14 cellular contexts compared by ENCODE assay signal in the genomic region with DNA sequence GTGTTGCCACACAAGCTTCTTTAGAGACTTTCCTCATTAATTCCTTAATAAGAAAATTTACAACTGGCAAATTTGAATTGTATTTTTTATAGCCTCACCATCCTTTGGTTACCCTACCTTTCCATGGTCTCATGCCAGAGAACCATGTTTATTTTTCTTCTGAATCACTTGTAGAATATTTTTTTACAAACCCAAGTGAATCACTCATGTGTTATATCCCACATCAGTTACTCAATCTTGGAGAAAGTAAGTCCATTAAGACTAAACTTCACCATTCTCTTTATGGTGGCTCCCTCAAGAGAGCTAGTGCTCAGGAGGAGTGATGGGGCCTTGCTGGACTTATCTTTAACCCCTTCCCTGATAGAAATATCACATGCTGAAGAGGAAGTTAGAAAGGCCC.
DNase-seq lines count a peak whose midpoint lies in the region; ATAC-seq, FAIRE-seq and TF ChIP-seq lines count a peak whose summit lies in the region.
"Had no signal": no experiment of that assay in that cellular context is flagged by ENCODE, and none has a peak within 500 bp of the region (broad histone marks: within the 10 kb centered on the region; RNA-seq: fewer than 3 reads in every experiment).

No MANE protein-coding gene starts in this region.

- intact Hi-C loops in IMR-90 (cut with micrococcal nuclease) = no loop called here
- intact Hi-C loops in heart right ventricle (cut with DNase I) = no loop called here
- intact Hi-C loops in CD8-positive, alpha-beta T cell (cut with DNase I, micrococcal nuclease) = no loop called here

- FAIRE-seq in A549 (lab: Jason Lieb, UNC) (no peak), astrocyte (lab: Jason Lieb, UNC) (peak; percentile 50)

- H4K5ac ChIP-seq in IMR-90 (ENCODE audit: low read depth, low read length) = peak overlapping the region; percentile 96

- DNase-seq in A549 (ENCODE audit: low read depth in 1 of 2, low spot score in 1 of 2) (peak in 1 of 2 experiments; percentile 29), IMR-90 (peak; percentile 86), astrocyte (ENCODE audit: low read depth) (peak; percentile 79), fibroblast of villous mesenchyme (ENCODE audit: low read depth) (peak; percentile 40), heart right ventricle (no peak), SK-N-DZ (ENCODE audit: low spot score) (no peak)
- no peak for DNase-seq in CD8-positive, alpha-beta T cell
- DNase-seq: cerebellar nuclear complex, erythroblast, mesendoderm, NCI-H1048, T-cell had no signal

- H3K27ac ChIP-seq in A549 (peak overlapping the region; percentile 23 to 60; a peak in 5 of 6 replicates), IMR-90 (ENCODE audit: insufficient read depth, low read length) (peak overlapping the region; percentile 89), astrocyte (ENCODE audit: low read depth, low read length) (peak overlapping the region; percentile 80), heart right ventricle (peak overlapping the region in 1 of 10 donors; percentile 7)
- no peak overlapping the region for H3K27ac ChIP-seq in CD8-positive, alpha-beta T cell (ENCODE audit: low read depth, low read length)

- peaks cover 58% of the 10 kb centered on the region for H3K4me1 Mint-ChIP-seq in astrocyte (ENCODE audit: low read depth, unreplicated experiment)
- peaks cover 9% of the 10 kb centered on the region for H3K4me1 Mint-ChIP-seq in CD8-positive, alpha-beta T cell (ENCODE audit: low read depth)

- H2AK5ac ChIP-seq in IMR-90 (ENCODE audit: low read depth, low read length) = peak overlapping the region; percentile 65

- H3K4me3 ChIP-seq in A549 (no peak overlapping the region), IMR-90 (ENCODE audit: insufficient read depth, low read depth, low read length) (no peak overlapping the region), astrocyte (ENCODE audit: insufficient read depth, low read depth, low read length) (no peak overlapping the region), fibroblast of villous mesenchyme (ENCODE audit: low read depth, low read length) (no peak overlapping the region), heart right ventricle (no peak overlapping the region)
- H3K4me3 ChIP-seq in CD8-positive, alpha-beta T cell (ENCODE audit: low read depth, low read length) = no peak overlapping the region

- in situ Hi-C loops in IMR-90 (cut with MboI; ENCODE audit: low sequenced_read_pairs) = no loop called here

- peak overlapping the region; percentile 96 for H3K14ac ChIP-seq in IMR-90 (replicated peaks; ENCODE audit: low read depth, low read length)

- peak overlapping the region; percentile 100 for H2BK120ac ChIP-seq in IMR-90 (ENCODE audit: low read depth, low read length)

- H2BK20ac ChIP-seq in IMR-90 (ENCODE audit: low read depth, low read length) = peak overlapping the region; percentile 99

- BruUV-seq in IMR-90 (replicated peaks; lab: Mats Ljungman, UMichigan) = no TSS peak

- H3K79me1 ChIP-seq in IMR-90 (ENCODE audit: low read depth in 1 of 2, low read length in 2 of 2) = peaks cover 12 to 40% of the 10 kb centered on the region in 2 experiments

- peak overlapping the region; percentile 97 for H4K91ac ChIP-seq in IMR-90 (ENCODE audit: insufficient read depth, low read depth, low read length)

- H3K27me3 Mint-ChIP-seq in astrocyte (ENCODE audit: low read depth, unreplicated experiment) = no peaks in the 10 kb centered on the region
- H3K27me3 Mint-ChIP-seq in CD8-positive, alpha-beta T cell (ENCODE audit: low read depth) = peaks cover 5% of the 10 kb centered on the region

- POLR2A ChIA-PET in A549 (lab: Yijun Ruan, JAX) = interaction anchor here (0.9 kb wide), 1 partner anchor 150 kb away, joined by 4 read pairs; a partner anchor contains a TSS
- POLR2A ChIA-PET in IMR-90 (lab: Charles Lee; ENCODE audit: unreplicated experiment) = interaction anchor here (1.2 kb wide), 1 partner anchor 149 kb away, joined by 4 read pairs; a partner anchor contains a TSS
- POLR2A ChIA-PET in CD8-positive, alpha-beta T cell (lab: Charles Lee) = no interaction called here

- H3K4me3 Mint-ChIP-seq in astrocyte (ENCODE audit: unreplicated experiment) = no peak overlapping the region
- H3K4me3 Mint-ChIP-seq in CD8-positive, alpha-beta T cell = no peak overlapping the region
- H3K4me3 Mint-ChIP-seq: T-cell had no signal

- H2AFZ ChIP-seq in IMR-90 (replicated peaks; ENCODE audit: low read length, poor library complexity) (no peak overlapping the region), astrocyte (ENCODE audit: low read depth, low read length) (no peak overlapping the region)

- H2AK9ac ChIP-seq in IMR-90 (replicated peaks; ENCODE audit: low read depth, low read length, poor library complexity) = peak overlapping the region; percentile 58

- peak overlapping the region; percentile 100 for H2BK5ac ChIP-seq in IMR-90 (ENCODE audit: low read depth, low read length, poor library complexity, severe bottlenecking)

- H3K4me1 ChIP-seq in A549 (peaks cover 70% of the 10 kb centered on the region), IMR-90 (ENCODE audit: control insufficient read depth, insufficient read depth, low read length) (peaks cover 38% of the 10 kb centered on the region), astrocyte (ENCODE audit: insufficient read depth, low read length) (peaks cover 64% of the 10 kb centered on the region), heart right ventricle (peaks cover 3 to 44% (median 26%) of the 10 kb centered on the region in 9 donors)
- no peaks in the 10 kb centered on the region for H3K4me1 ChIP-seq in CD8-positive, alpha-beta T cell (ENCODE audit: insufficient read depth, low read length)

- H3K23ac ChIP-seq in IMR-90 (ENCODE audit: low read depth, low read length) = peak overlapping the region; percentile 97

- peak overlapping the region; percentile 97 for H3K4ac ChIP-seq in IMR-90 (ENCODE audit: low read depth, low read length)

- H4K20me1 ChIP-seq in IMR-90 (ENCODE audit: insufficient read depth, low read length) = no peaks in the 10 kb centered on the region
- H4K20me1 ChIP-seq in astrocyte (ENCODE audit: insufficient read depth, low read length) = no peaks in the 10 kb centered on the region

- no peaks in the 10 kb centered on the region for H3K79me2 ChIP-seq in astrocyte (ENCODE audit: insufficient read depth, low read length)

- H2BK15ac ChIP-seq in IMR-90 (ENCODE audit: low read depth, low read length) = peak overlapping the region; percentile 92

- H3K9ac ChIP-seq in IMR-90 (ENCODE audit: low read depth, low read length) (no peak overlapping the region), astrocyte (ENCODE audit: low read length) (peak overlapping the region; percentile 8)

- no peaks in the 10 kb centered on the region for H3K36me3 ChIP-seq in IMR-90 (ENCODE audit: control insufficient read depth, insufficient read depth, low read length)
- H3K36me3 ChIP-seq in astrocyte (ENCODE audit: insufficient read depth, low read length) = no peaks in the 10 kb centered on the region
- peaks cover 0 to 6% (median 0%) of the 10 kb centered on the region in 9 donors for H3K36me3 ChIP-seq in heart right ventricle
- H3K36me3 ChIP-seq in CD8-positive, alpha-beta T cell (ENCODE audit: insufficient read depth, low read length) = no peaks in the 10 kb centered on the region

- TF ChIP-seq RAD21 in A549 (conservative IDR thresholded peaks at IDR 0.05 in 1 of 2, IDR thresholded peaks at IDR 0.05 in 1 of 2) (no peak; a peak in 1 of 5 replicates), IMR-90 (IDR thresholded peaks at IDR 0.05; ENCODE audit: low read length) (no peak)

- CTCF ChIA-PET in A549 (lab: Yijun Ruan, JAX) (interaction anchor here (0.6 to 3.0 kb wide), 6 partner anchors 11 to 287 kb away, joined by 3 to 21 read pairs (median 5); no protein-coding TSS in a partner anchor), IMR-90 (lab: Yijun Ruan, JAX) (no interaction called here)
- CTCF ChIA-PET in CD8-positive, alpha-beta T cell (lab: Charles Lee) = interaction anchor here (1.1 to 2.4 kb wide), 2 partner anchors 12 to 29 kb away, joined by 3 to 9 read pairs; no protein-coding TSS in a partner anchor

- TF ChIP-seq POLR2A in A549 (IDR thresholded peaks at IDR 0.05; ENCODE audit: low read length) = no peak
- no peak; the same call in 1 of the 2 replicates for TF ChIP-seq POLR2A in IMR-90 (IDR thresholded peaks at IDR 0.05; ENCODE audit: low read depth, low read length)

- dilution Hi-C loops in IMR-90 (cut with HindIII; ENCODE audit: low sequenced_read_pairs, unreplicated experiment) = no loop called here

- peak overlapping the region; percentile 4 for H3K27ac Mint-ChIP-seq in astrocyte (ENCODE audit: unreplicated experiment)
- no peak overlapping the region for H3K27ac Mint-ChIP-seq in CD8-positive, alpha-beta T cell
- H3K27ac Mint-ChIP-seq: activated naive CD4-positive, alpha-beta T cell treated with anti-CD3 and anti-CD28 coated beads, Interleukin-2, amount 50 U/mL, for 72 hours; T-cell had no signal

- ATAC-seq in A549 = no peak
- no peak for ATAC-seq in IMR-90 (ENCODE audit: low read depth)
- ATAC-seq in heart right ventricle = no peak
- ATAC-seq in HG03469 (IDR thresholded peaks at IDR 0.05; ENCODE audit: unreplicated experiment) = no peak
- ATAC-seq in CD8-positive, alpha-beta T cell = no peak
- ATAC-seq: activated naive CD4-positive, alpha-beta T cell treated with anti-CD3 and anti-CD28 coated beads, Interleukin-2, amount 50 U/mL, for 72 hours; T-cell had no signal

- H4K8ac ChIP-seq in IMR-90 (ENCODE audit: low read depth in 2 of 2, low read length in 2 of 2) = peak overlapping the region; percentile 87 to 97

- H3K27me3 ChIP-seq in IMR-90 (ENCODE audit: control insufficient read depth, insufficient read depth, low read length) (no peaks in the 10 kb centered on the region), astrocyte (ENCODE audit: insufficient read depth, low read length) (no peaks in the 10 kb centered on the region), heart right ventricle (no peaks in the 10 kb centered on the region)
- no peaks in the 10 kb centered on the region for H3K27me3 ChIP-seq in CD8-positive, alpha-beta T cell (ENCODE audit: insufficient read depth, low read length)

- peak overlapping the region; percentile 27 for H3K4me2 ChIP-seq in A549
- H3K4me2 ChIP-seq in IMR-90 (ENCODE audit: low read depth, low read length) = peak overlapping the region; percentile 52; the same call in 1 of the 2 replicates
- peak overlapping the region; percentile 42 for H3K4me2 ChIP-seq in astrocyte (ENCODE audit: low read length)

- peaks cover 10% of the 10 kb centered on the region for H3K9me3 Mint-ChIP-seq in astrocyte (ENCODE audit: unreplicated experiment)
- peaks cover 7% of the 10 kb centered on the region for H3K9me3 Mint-ChIP-seq in CD8-positive, alpha-beta T cell

- TF ChIP-seq CTCF in A549 (IDR thresholded peaks at IDR 0.05) = no peak
- TF ChIP-seq CTCF in IMR-90 (conservative IDR thresholded peaks at IDR 0.05; ENCODE audit: low read depth, low read length) = no peak
- TF ChIP-seq CTCF in astrocyte (IDR thresholded peaks at IDR 0.05; ENCODE audit: insufficient read depth, low read depth, low read length) = no peak
- no peak for TF ChIP-seq CTCF in fibroblast of villous mesenchyme (IDR thresholded peaks at IDR 0.05; ENCODE audit: insufficient read depth, low read depth, low read length)
- TF ChIP-seq CTCF in heart right ventricle (IDR thresholded peaks at IDR 0.05) = no peak
- TF ChIP-seq CTCF in CD8-positive, alpha-beta T cell (IDR thresholded peaks at IDR 0.05) = no peak

- peaks cover 14% of the 10 kb centered on the region for H3K9me3 ChIP-seq in A549
- peaks cover 6% of the 10 kb centered on the region; the same call in 1 of the 2 replicates for H3K9me3 ChIP-seq in IMR-90 (ENCODE audit: control insufficient read depth, insufficient read depth, low read length)
- no peaks in the 10 kb centered on the region for H3K9me3 ChIP-seq in astrocyte (ENCODE audit: insufficient read depth, low read depth, low read length)
- peaks cover 0 to 7% (median 0%) of the 10 kb centered on the region in 11 donors for H3K9me3 ChIP-seq in heart right ventricle
- H3K9me3 ChIP-seq in CD8-positive, alpha-beta T cell (ENCODE audit: low read length) = no peaks in the 10 kb centered on the region

- peaks cover 21% of the 10 kb centered on the region for H3K9me1 ChIP-seq in IMR-90 (ENCODE audit: insufficient read depth, low read length)

- peak; percentile 25 to 35; a peak in 1 of 5 replicates for TF ChIP-seq EP300 in A549 (IDR thresholded peaks at IDR 0.05)

- H3K36me3 Mint-ChIP-seq in astrocyte (ENCODE audit: low read depth, unreplicated experiment) = peaks cover 4% of the 10 kb centered on the region
- peaks cover 15% of the 10 kb centered on the region for H3K36me3 Mint-ChIP-seq in CD8-positive, alpha-beta T cell

- peak overlapping the region; percentile 96 for H3K56ac ChIP-seq in IMR-90 (ENCODE audit: extremely low read depth, insufficient read depth, low read length)

- peak overlapping the region; percentile 98 for H3K18ac ChIP-seq in IMR-90 (ENCODE audit: low read depth, low read length)

Comparison
In these comparisons a context has a peak if more than half of its experiments do, and no peak if none do; other contexts are left out.
1. DNase-seq: peak in IMR-90 (single experiment), astrocyte (single experiment) and fibroblast of villous mesenchyme (single experiment); none in heart right ventricle (0 of 2), CD8-positive, alpha-beta T cell (0 of 7) and SK-N-DZ (single experiment).
2. Peak in every context shown above with its lines, with median percentiles within 50 percentile points of each other: H3K4me2 ChIP-seq.